Comparison of ENCODE assay signal across 1 cellular context in the genomic region with DNA sequence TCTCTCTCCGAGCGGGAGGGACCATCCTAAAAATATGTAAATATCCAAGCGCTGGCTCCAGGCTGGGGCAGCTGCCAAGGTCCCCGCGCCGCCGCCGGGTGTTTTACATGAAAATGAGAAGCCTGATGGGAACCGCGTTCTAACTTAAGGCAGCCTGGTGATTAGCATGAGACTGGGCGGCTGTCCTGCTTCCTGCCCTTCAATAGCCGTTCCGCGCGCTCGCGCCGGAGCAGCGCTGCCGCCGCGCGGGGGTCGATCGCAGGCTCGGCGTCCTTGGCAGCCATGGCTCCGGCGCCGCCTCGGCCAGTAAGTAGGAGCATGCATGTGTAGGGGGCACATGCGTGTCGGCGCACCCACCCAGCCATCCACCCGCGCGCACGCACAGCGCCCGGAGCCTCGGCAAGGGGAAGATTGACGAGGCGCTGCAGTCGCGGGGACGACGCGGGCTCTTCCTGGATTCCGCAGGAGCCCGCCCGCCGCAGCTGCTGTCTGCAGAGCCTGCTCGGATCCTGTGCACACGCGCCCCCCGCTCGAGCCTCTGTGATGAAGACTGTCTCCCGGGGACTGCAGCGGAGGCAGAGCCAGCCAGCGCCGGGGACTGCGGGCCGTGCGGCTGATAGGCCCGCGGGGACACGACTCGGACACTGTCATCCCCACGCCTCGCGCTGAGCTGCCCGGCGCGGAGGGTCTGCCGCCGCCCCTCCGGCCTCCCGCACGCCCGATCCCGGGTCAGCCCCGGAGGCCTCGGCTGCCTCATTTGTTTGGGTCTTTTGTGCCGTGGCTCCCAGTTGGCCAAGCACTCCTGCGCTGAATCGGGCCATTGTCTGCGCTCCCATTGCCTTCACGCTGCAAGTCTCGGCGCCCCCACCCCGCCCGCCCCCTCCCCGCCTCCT.
TF ChIP-seq lines count a peak whose summit lies in the region.

No MANE protein-coding gene starts in this region.

TF ChIP-seq in HepG2, 621 proteins besides CTCF, POLR2A, EP300 and RAD21 (continued from another document):
- TF ChIP-seq, protein P1, sequence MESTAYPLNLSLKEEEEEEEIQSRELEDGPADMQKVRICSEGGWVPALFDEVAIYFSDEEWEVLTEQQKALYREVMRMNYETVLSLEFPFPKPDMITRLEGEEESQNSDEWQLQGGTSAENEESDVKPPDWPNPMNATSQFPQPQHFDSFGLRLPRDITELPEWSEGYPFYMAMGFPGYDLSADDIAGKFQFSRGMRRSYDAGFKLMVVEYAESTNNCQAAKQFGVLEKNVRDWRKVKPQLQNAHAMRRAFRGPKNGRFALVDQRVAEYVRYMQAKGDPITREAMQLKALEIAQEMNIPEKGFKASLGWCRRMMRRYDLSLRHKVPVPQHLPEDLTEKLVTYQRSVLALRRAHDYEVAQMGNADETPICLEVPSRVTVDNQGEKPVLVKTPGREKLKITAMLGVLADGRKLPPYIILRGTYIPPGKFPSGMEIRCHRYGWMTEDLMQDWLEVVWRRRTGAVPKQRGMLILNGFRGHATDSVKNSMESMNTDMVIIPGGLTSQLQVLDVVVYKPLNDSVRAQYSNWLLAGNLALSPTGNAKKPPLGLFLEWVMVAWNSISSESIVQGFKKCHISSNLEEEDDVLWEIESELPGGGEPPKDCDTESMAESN (CRISPR knock-in tag; conservative IDR thresholded peaks at IDR 0.05) = 0 out of 2 replicates have a peak, but pooled peaks have one; percentile 33
- TF ChIP-seq ZNF777 (CRISPR knock-in tag; IDR thresholded peaks at IDR 0.05) (peak; percentile 40; the same call in 1 of the 2 replicates), ZNF75D (CRISPR knock-in tag; IDR thresholded peaks at IDR 0.05; ENCODE audit: borderline replicate concordance) (no peak), ZNF260 (CRISPR knock-in tag; IDR thresholded peaks at IDR 0.05; ENCODE audit: borderline replicate concordance, low read depth) (no peak), ZNF34 (CRISPR knock-in tag; IDR thresholded peaks at IDR 0.05; ENCODE audit: borderline replicate concordance) (no peak), CENPX (CRISPR knock-in tag; IDR thresholded peaks at IDR 0.05) (no peak), MEIS1 (CRISPR knock-in tag; IDR thresholded peaks at IDR 0.05; ENCODE audit: borderline replicate concordance) (no peak), ZNF766 (CRISPR knock-in tag; IDR thresholded peaks at IDR 0.05; ENCODE audit: borderline replicate concordance) (no peak), ZNF670 (CRISPR knock-in tag; IDR thresholded peaks at IDR 0.05; ENCODE audit: borderline replicate concordance) (no peak), ERF (CRISPR knock-in tag; IDR thresholded peaks at IDR 0.05) (no peak), EED (CRISPR knock-in tag; IDR thresholded peaks at IDR 0.05) (no peak), YY1 (IDR thresholded peaks at IDR 0.05; ENCODE audit: insufficient read depth, insufficient replicate concordance, low read depth, low read length) (no peak), SALL1 (CRISPR knock-in tag; IDR thresholded peaks at IDR 0.05) (0 out of 2 replicates have a peak, but pooled peaks have one; percentile 4), NFYC (CRISPR knock-in tag; IDR thresholded peaks at IDR 0.05) (no peak), KMT2A (CRISPR knock-in tag; IDR thresholded peaks at IDR 0.05) (no peak), U2AF2 (IDR thresholded peaks at IDR 0.05; ENCODE audit: low read depth, low read length) (no peak), SMARCC2 (IDR thresholded peaks at IDR 0.05) (no peak), IRX3 (CRISPR knock-in tag; IDR thresholded peaks at IDR 0.05; ENCODE audit: borderline replicate concordance, low read depth) (no peak), HNRNPL (IDR thresholded peaks at IDR 0.05; ENCODE audit: low read depth, low read length) (no peak), STAG1 (CRISPR knock-in tag; IDR thresholded peaks at IDR 0.05) (no peak), ZSCAN22 (CRISPR knock-in tag; IDR thresholded peaks at IDR 0.05) (no peak), ZNF713 (CRISPR knock-in tag; IDR thresholded peaks at IDR 0.05) (no peak), NFATC3 (CRISPR knock-in tag; IDR thresholded peaks at IDR 0.05) (no peak), ATRX (CRISPR knock-in tag; IDR thresholded peaks at IDR 0.05; ENCODE audit: borderline replicate concordance) (no peak), MTF1 (CRISPR knock-in tag; IDR thresholded peaks at IDR 0.05) (no peak), ATAD3A (CRISPR knock-in tag; IDR thresholded peaks at IDR 0.05) (no peak), REXO4 (CRISPR knock-in tag; IDR thresholded peaks at IDR 0.05; ENCODE audit: borderline replicate concordance) (no peak)
- TF ChIP-seq, protein P2, sequence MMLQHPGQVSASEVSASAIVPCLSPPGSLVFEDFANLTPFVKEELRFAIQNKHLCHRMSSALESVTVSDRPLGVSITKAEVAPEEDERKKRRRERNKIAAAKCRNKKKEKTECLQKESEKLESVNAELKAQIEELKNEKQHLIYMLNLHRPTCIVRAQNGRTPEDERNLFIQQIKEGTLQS (CRISPR knock-in tag; IDR thresholded peaks at IDR 0.05) = no peak
- TF ChIP-seq, protein P3, sequence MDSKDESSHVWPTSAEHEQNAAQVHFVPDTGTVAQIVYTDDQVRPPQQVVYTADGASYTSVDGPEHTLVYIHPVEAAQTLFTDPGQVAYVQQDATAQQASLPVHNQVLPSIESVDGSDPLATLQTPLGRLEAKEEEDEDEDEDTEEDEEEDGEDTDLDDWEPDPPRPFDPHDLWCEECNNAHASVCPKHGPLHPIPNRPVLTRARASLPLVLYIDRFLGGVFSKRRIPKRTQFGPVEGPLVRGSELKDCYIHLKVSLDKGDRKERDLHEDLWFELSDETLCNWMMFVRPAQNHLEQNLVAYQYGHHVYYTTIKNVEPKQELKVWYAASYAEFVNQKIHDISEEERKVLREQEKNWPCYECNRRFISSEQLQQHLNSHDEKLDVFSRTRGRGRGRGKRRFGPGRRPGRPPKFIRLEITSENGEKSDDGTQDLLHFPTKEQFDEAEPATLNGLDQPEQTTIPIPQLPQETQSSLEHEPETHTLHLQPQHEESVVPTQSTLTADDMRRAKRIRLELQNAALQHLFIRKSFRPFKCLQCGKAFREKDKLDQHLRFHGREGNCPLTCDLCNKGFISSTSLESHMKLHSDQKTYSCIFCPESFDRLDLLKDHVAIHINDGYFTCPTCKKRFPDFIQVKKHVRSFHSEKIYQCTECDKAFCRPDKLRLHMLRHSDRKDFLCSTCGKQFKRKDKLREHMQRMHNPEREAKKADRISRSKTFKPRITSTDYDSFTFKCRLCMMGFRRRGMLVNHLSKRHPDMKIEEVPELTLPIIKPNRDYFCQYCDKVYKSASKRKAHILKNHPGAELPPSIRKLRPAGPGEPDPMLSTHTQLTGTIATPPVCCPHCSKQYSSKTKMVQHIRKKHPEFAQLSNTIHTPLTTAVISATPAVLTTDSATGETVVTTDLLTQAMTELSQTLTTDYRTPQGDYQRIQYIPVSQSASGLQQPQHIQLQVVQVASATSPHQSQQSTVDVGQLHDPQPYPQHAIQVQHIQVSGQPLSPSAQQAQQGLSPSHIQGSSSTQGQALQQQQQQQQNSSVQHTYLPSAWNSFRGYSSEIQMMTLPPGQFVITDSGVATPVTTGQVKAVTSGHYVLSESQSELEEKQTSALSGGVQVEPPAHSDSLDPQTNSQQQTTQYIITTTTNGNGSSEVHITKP (CRISPR knock-in tag; IDR thresholded peaks at IDR 0.05; ENCODE audit: low read depth) = no peak
- TF ChIP-seq, protein P4, sequence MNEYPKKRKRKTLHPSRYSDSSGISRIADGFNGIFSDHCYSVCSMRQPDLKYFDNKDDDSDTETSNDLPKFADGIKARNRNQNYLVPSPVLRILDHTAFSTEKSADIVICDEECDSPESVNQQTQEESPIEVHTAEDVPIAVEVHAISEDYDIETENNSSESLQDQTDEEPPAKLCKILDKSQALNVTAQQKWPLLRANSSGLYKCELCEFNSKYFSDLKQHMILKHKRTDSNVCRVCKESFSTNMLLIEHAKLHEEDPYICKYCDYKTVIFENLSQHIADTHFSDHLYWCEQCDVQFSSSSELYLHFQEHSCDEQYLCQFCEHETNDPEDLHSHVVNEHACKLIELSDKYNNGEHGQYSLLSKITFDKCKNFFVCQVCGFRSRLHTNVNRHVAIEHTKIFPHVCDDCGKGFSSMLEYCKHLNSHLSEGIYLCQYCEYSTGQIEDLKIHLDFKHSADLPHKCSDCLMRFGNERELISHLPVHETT (CRISPR knock-in tag; conservative IDR thresholded peaks at IDR 0.05) = no peak
- TF ChIP-seq, protein P5, sequence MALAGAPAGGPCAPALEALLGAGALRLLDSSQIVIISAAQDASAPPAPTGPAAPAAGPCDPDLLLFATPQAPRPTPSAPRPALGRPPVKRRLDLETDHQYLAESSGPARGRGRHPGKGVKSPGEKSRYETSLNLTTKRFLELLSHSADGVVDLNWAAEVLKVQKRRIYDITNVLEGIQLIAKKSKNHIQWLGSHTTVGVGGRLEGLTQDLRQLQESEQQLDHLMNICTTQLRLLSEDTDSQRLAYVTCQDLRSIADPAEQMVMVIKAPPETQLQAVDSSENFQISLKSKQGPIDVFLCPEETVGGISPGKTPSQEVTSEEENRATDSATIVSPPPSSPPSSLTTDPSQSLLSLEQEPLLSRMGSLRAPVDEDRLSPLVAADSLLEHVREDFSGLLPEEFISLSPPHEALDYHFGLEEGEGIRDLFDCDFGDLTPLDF (CRISPR knock-in tag; IDR thresholded peaks at IDR 0.05) = no peak
- TF ChIP-seq, protein P6, sequence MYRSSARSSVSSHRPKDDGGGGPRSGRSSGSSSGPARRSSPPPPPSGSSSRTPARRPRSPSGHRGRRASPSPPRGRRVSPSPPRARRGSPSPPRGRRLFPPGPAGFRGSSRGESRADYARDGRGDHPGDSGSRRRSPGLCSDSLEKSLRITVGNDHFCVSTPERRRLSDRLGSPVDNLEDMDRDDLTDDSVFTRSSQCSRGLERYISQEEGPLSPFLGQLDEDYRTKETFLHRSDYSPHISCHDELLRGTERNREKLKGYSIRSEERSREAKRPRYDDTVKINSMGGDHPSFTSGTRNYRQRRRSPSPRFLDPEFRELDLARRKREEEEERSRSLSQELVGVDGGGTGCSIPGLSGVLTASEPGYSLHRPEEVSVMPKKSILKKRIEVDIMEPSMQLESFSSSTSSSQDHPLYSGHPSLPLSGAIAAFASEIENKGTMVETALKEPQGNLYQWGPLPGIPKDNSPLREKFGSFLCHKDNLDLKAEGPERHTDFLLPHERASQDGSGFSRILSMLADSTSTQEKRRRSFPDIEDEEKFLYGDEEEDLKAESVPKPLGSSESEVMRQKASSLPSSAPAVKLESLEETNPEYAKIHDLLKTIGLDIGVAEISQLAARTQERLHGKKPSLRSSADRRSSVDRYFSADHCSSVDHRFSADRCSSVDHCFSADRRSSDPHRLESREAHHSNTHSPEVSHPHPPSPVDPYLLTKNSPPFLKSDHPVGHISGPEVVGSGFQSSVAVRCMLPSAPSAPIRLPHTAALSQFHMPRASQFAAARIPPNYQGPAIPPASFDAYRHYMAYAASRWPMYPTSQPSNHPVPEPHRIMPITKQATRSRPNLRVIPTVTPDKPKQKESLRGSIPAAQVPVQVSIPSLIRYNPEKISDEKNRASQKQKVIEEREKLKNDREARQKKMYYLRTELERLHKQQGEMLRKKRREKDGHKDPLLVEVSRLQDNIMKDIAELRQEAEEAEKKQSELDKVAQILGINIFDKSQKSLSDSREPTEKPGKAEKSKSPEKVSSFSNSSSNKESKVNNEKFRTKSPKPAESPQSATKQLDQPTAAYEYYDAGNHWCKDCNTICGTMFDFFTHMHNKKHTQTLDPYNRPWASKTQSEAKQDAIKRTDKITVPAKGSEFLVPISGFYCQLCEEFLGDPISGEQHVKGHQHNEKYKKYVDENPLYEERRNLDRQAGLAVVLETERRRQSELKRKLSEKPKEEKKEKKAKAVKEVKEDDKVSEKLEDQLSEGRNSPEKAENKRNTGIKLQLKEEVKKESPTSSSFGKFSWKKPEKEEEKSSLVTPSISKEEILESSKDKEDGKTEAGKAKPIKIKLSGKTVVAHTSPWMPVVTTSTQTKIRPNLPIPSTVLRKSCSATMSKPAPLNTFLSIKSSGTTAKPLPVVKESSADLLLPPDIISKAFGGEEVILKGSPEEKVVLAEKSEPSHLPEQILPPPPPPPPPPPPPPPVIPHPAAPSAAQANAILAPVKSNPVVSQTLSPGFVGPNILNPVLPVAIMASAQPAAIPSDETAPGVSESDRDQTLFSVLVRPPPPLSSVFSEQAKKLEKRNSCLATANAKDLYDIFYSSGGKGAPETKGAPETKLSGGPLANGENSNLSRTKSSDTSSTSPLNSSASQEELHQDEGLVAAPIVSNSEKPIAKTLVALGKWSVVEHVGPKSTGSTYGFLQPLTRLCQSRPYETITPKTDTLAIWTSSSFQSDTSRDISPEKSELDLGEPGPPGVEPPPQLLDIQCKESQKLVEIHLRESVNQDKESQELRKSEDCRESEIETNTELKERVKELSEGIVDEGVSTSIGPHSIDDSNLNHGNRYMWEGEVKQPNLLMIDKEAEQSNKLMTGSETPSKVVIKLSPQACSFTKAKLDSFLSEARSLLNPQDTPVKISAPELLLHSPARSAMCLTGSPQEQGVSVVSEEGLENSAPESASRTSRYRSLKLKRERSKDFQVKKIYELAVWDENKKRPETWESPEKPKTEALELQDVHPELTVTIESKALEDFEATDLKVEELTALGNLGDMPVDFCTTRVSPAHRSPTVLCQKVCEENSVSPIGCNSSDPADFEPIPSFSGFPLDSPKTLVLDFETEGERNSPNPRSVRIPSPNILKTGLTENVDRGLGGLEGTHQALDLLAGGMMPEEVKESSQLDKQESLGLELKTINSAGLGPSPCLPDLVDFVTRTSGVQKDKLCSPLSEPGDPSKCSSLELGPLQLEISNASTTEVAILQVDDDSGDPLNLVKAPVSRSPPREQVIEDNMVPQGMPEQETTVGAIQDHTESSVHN (CRISPR knock-in tag; IDR thresholded peaks at IDR 0.05) = no peak
- TF ChIP-seq, protein P7, sequence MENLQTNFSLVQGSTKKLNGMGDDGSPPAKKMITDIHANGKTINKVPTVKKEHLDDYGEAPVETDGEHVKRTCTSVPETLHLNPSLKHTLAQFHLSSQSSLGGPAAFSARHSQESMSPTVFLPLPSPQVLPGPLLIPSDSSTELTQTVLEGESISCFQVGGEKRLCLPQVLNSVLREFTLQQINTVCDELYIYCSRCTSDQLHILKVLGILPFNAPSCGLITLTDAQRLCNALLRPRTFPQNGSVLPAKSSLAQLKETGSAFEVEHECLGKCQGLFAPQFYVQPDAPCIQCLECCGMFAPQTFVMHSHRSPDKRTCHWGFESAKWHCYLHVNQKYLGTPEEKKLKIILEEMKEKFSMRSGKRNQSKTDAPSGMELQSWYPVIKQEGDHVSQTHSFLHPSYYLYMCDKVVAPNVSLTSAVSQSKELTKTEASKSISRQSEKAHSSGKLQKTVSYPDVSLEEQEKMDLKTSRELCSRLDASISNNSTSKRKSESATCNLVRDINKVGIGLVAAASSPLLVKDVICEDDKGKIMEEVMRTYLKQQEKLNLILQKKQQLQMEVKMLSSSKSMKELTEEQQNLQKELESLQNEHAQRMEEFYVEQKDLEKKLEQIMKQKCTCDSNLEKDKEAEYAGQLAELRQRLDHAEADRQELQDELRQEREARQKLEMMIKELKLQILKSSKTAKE (CRISPR knock-in tag; IDR thresholded peaks at IDR 0.05; ENCODE audit: borderline replicate concordance) = 0 out of 2 replicates have a peak, but pooled peaks have one; percentile 13
- TF ChIP-seq, protein P8, sequence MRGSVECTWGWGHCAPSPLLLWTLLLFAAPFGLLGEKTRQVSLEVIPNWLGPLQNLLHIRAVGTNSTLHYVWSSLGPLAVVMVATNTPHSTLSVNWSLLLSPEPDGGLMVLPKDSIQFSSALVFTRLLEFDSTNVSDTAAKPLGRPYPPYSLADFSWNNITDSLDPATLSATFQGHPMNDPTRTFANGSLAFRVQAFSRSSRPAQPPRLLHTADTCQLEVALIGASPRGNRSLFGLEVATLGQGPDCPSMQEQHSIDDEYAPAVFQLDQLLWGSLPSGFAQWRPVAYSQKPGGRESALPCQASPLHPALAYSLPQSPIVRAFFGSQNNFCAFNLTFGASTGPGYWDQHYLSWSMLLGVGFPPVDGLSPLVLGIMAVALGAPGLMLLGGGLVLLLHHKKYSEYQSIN (CRISPR knock-in tag; IDR thresholded peaks at IDR 0.05; ENCODE audit: borderline replicate concordance) = no peak
